Comparison of ENCODE assay signal across 8 cellular contexts in genomic region chr5:28399211-28399610, GRCh38.
"Had no signal": no experiment of that assay in that cellular context is flagged by ENCODE, and none has a peak within 500 bp of the region (broad histone marks: within the 10 kb centered on the region; RNA-seq: fewer than 3 reads in every experiment).

No MANE protein-coding gene starts in this region.

- DNase-seq: GM23248, GOT3, H7, HFFc6 had no signal

- H3K27ac ChIP-seq: GM23248, HL-60 had no signal

- ATAC-seq: HCT116, HepG2 had no signal

- H3K9me3 ChIP-seq: HAP-1 had no signal

- H3K36me3 ChIP-seq: HAP-1 had no signal

- H3K9ac ChIP-seq: GM23248 had no signal

- H3K4me3 ChIP-seq: GM23248, HAP-1 had no signal

- H2AFZ ChIP-seq: GM23248 had no signal
